ENCODE assay signal across 11 cellular contexts in the genomic region with DNA sequence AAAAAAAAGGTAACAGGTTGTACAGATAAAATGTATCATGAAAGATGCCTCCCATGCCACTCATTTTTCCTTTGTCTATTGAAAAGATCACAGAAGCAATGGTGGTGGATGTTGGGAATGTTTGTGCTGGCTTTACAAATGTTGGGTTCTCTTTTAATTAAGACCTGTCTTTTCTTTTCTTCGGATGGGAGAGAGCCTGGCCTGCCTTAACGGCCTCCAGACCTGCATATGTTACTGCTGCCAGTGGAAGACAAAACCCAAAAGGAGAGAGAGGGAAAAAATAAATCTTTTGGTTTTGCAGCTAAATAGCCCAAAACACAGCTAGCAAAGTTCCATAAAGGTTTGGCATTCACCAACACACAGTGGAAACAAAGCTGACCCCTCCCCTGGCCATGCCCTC. TPM values are rescaled to one million over a fixed set of nuclear protein-coding genes. Genes with fewer than 3 reads are reported as not detected.
DNase-seq lines count a peak whose midpoint lies in the region; TF ChIP-seq lines count a peak whose summit lies in the region.
"Had no signal": no experiment of that assay in that cellular context is flagged by ENCODE, and none has a peak within 500 bp of the region (broad histone marks: within the 10 kb centered on the region; RNA-seq: fewer than 3 reads in every experiment).

No MANE protein-coding gene starts in this region.

- H3K9me3 ChIP-seq in breast epithelium = no peaks in the 10 kb centered on the region
- no peaks in the 10 kb centered on the region for H3K9me3 ChIP-seq in mammary epithelial cell (replicated peaks; ENCODE audit: insufficient read depth, low read length)
- no peaks in the 10 kb centered on the region for H3K9me3 ChIP-seq in stomach
- H3K9me3 ChIP-seq: BLaER1 treated with 17β-estradiol and CSF1 and Interleukin-3, amounts not matched to agents 10 nM and 100 nM had no signal

- H3K36me3 Mint-ChIP-seq in nephron progenitor cell (ENCODE audit: low read depth) = no peaks in the 10 kb centered on the region
- H3K36me3 Mint-ChIP-seq: CD4-positive, CD25-positive, alpha-beta regulatory T cell had no signal

- peak overlapping the region; percentile 83 to 91 for H3K27ac ChIP-seq in breast epithelium
- H3K27ac ChIP-seq in mammary epithelial cell (ENCODE audit: insufficient read depth, low read depth, low read length) = no peak overlapping the region
- H3K27ac ChIP-seq in stomach = no peak overlapping the region
- H3K27ac ChIP-seq: BLaER1 treated with 17β-estradiol and CSF1 and Interleukin-3, amounts not matched to agents 10 nM and 100 nM had no signal

- H3K79me2 ChIP-seq in mammary epithelial cell (ENCODE audit: insufficient read depth, low read length) = no peaks in the 10 kb centered on the region

- no peaks in the 10 kb centered on the region for H3K36me3 ChIP-seq in breast epithelium
- no peaks in the 10 kb centered on the region for H3K36me3 ChIP-seq in mammary epithelial cell (ENCODE audit: insufficient read depth, low read length)
- no peaks in the 10 kb centered on the region for H3K36me3 ChIP-seq in stomach
- H3K36me3 ChIP-seq: BLaER1 treated with 17β-estradiol and CSF1 and Interleukin-3, amounts not matched to agents 10 nM and 100 nM had no signal

- 50% methylated on average over 2 of the region's 2 CpGs for WGBS in mammary epithelial cell (ENCODE audit: low coverage, missing lambda C conversion rate)
- 85 to 98% (median 91%) methylated on average over 2 of the region's 2 CpGs for WGBS in stomach, 5 donors

- BruUV-seq in mammary epithelial cell (replicated peaks; lab: Mats Ljungman, UMichigan) = no TSS peak

- H3K4me1 ChIP-seq in breast epithelium (peaks cover 0 to 10% of the 10 kb centered on the region in 2 donors), mammary epithelial cell (ENCODE audit: insufficient read depth, low read length) (peaks cover 21% of the 10 kb centered on the region), stomach (peaks cover 9 to 14% (median 11%) of the 10 kb centered on the region in 4 donors)

- peak overlapping the region; percentile 96 for H3K27ac Mint-ChIP-seq in nephron progenitor cell
- H3K27ac Mint-ChIP-seq: CD4-positive, CD25-positive, alpha-beta regulatory T cell had no signal

- H3K4me3 ChIP-seq in breast epithelium (no peak overlapping the region), mammary epithelial cell (replicated peaks in 1 of 3; ENCODE audit: insufficient read depth in 1 of 3, low read depth in 2 of 3, low read length in 3 of 3) (no peak overlapping the region), stomach (no peak overlapping the region)
- H3K4me3 ChIP-seq: BLaER1 treated with 17β-estradiol and CSF1 and Interleukin-3, amounts not matched to agents 10 nM and 100 nM had no signal

- H3K4me2 ChIP-seq in mammary epithelial cell (ENCODE audit: insufficient read depth, low read depth, low read length) = no peak overlapping the region
- H3K4me2 ChIP-seq: BLaER1 treated with 17β-estradiol and CSF1 and Interleukin-3, amounts not matched to agents 10 nM and 100 nM had no signal

- in situ Hi-C loops in mammary epithelial cell (cut with MboI; ENCODE audit: low sequenced_read_pairs in 2 of 2) = no loop called here

- no peak for DNase-seq in breast epithelium (ENCODE audit: low spot score in 2 of 2)
- no peak for DNase-seq in mammary epithelial cell
- peak; percentile 49 for DNase-seq in cerebellum (ENCODE audit: low spot score)
- DNase-seq in nephron progenitor cell = no peak
- no peak for DNase-seq in NOMO-1 treated with dmso at 0.1 percent for 144 hours (lab: John Stamatoyannopoulos, UW; ENCODE audit: unreplicated experiment)
- no peak for DNase-seq in cardiac septum (ENCODE audit: low spot score)
- no peak for DNase-seq in stomach
- DNase-seq: ACHN; CD4-positive, CD25-positive, alpha-beta regulatory T cell; DMS79 had no signal

- CTCF ChIA-PET in mammary epithelial cell (lab: Charles Lee; ENCODE audit: low non-redundant PET) = no interaction called here

- no peak for TF ChIP-seq EP300 in stomach (IDR thresholded peaks at IDR 0.05)

- intact Hi-C loops in breast epithelium (cut with DNase I; ENCODE audit: low total_unique reads) (no loop called here), mammary epithelial cell (cut with micrococcal nuclease) (no loop called here), cardiac septum (cut with DNase I) (no loop called here), stomach (cut with DNase I; ENCODE audit: low total_unique reads) (no loop called here)

- no peaks in the 10 kb centered on the region for H3K27me3 Mint-ChIP-seq in nephron progenitor cell (ENCODE audit: low read depth, poor library complexity)
- H3K27me3 Mint-ChIP-seq: CD4-positive, CD25-positive, alpha-beta regulatory T cell had no signal

- H3K9ac ChIP-seq in mammary epithelial cell (ENCODE audit: insufficient read depth, low read length) = no peak overlapping the region
- H3K9ac ChIP-seq: BLaER1 treated with 17β-estradiol and CSF1 and Interleukin-3, amounts not matched to agents 10 nM and 100 nM had no signal

- H3K4me1 Mint-ChIP-seq in nephron progenitor cell = peaks cover 80% of the 10 kb centered on the region
- H3K4me1 Mint-ChIP-seq: CD4-positive, CD25-positive, alpha-beta regulatory T cell had no signal

- dilution Hi-C loops in mammary epithelial cell (cut with HindIII; ENCODE audit: low sequenced_read_pairs) = no loop called here

- H3K9me3 Mint-ChIP-seq in nephron progenitor cell = no peaks in the 10 kb centered on the region
- H3K9me3 Mint-ChIP-seq: CD4-positive, CD25-positive, alpha-beta regulatory T cell had no signal

- TF ChIP-seq CTCF in breast epithelium (IDR thresholded peaks at IDR 0.05) = no peak
- TF ChIP-seq CTCF in mammary epithelial cell (conservative IDR thresholded peaks at IDR 0.05 in 1 of 2, IDR thresholded peaks at IDR 0.05 in 1 of 2; ENCODE audit: extremely low read depth in 1 of 2, insufficient read depth in 1 of 2, low read depth in 1 of 2, low read length in 2 of 2) = no peak
- TF ChIP-seq CTCF in nephron progenitor cell (IDR thresholded peaks at IDR 0.05) = no peak
- TF ChIP-seq CTCF in stomach (IDR thresholded peaks at IDR 0.05) = no peak

- no peaks in the 10 kb centered on the region for H3K27me3 ChIP-seq in breast epithelium
- H3K27me3 ChIP-seq in mammary epithelial cell (ENCODE audit: insufficient read depth, low read length) = no peaks in the 10 kb centered on the region
- no peaks in the 10 kb centered on the region for H3K27me3 ChIP-seq in stomach
- H3K27me3 ChIP-seq: BLaER1 treated with 17β-estradiol and CSF1 and Interleukin-3, amounts not matched to agents 10 nM and 100 nM had no signal

- no peaks in the 10 kb centered on the region for H4K20me1 ChIP-seq in mammary epithelial cell (ENCODE audit: insufficient read depth, low read length)
- H4K20me1 ChIP-seq: BLaER1 treated with 17β-estradiol and CSF1 and Interleukin-3, amounts not matched to agents 10 nM and 100 nM had no signal

- TF ChIP-seq POLR2A in breast epithelium (IDR thresholded peaks at IDR 0.05) (no peak), stomach (IDR thresholded peaks at IDR 0.05) (no peak)

- no peak overlapping the region for H3K4me3 Mint-ChIP-seq in nephron progenitor cell
- H3K4me3 Mint-ChIP-seq: CD4-positive, CD25-positive, alpha-beta regulatory T cell had no signal

- H2AFZ ChIP-seq in mammary epithelial cell (ENCODE audit: low read depth, low read length) = no peak overlapping the region

RNA-seq across cellular contexts. Expression of gene FZD7, which starts 50.5 kb away (rescaled TPM):
- total RNA-seq in breast epithelium = 10 to 100 TPM; 12.5 to 41.4 (median 26.5) TPM
- total RNA-seq in mammary epithelial cell = 10 to 100 TPM; 21.6 to 66.5 TPM
- 13.7 TPM for polyA plus RNA-seq in mammary epithelial cell
- polyA minus RNA-seq in mammary epithelial cell = 9.8 TPM
- 48.7 TPM for total RNA-seq in cerebellum
- total RNA-seq in cardiac septum = 34.7 TPM
- total RNA-seq in stomach = 10 to 100 TPM in 1 of 5 donors, 1 to 10 TPM in 4; 4.1 to 20.9 (median 7.8) TPM
- polyA plus RNA-seq in stomach = 1 to 10 TPM; 1.7 to 4.6 (median 3.5) TPM

Comparison
In these comparisons a context has a peak if more than half of its experiments do, and no peak if none do; other contexts are left out.
1. H3K27ac ChIP-seq: peak in breast epithelium (2 of 2); none in mammary epithelial cell (single experiment) and stomach (0 of 5).